8 cellular contexts compared by ENCODE assay signal in the genomic region with DNA sequence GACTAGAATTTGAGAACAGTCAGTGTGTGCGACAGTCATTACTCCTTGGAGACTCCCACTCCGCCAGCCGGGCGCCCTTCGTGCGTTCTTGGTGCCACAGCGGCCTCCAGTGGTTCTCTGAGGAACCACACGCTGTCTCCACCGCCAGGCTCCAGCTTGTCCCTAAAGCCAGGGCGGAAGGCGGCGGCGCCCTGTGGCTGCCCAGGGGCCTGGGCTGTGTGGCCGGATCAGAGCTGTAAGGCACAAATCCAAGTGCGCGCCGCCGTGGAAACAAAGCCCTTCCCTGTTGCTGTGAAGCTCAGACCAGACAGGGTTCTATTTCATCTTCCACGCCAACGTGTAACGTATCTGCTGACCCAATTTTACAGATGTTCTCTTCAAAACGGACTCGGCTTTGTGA. TPM values are rescaled to one million over a fixed set of nuclear protein-coding genes. Genes with fewer than 3 reads are reported as not detected.
A peak's percentile ranks its signal among the peaks of the same experiment; 100 is the strongest.
DNase-seq lines count a peak whose midpoint lies in the region; ATAC-seq, FAIRE-seq and TF ChIP-seq lines count a peak whose summit lies in the region.

No MANE protein-coding gene starts in this region.

- H2AFZ ChIP-seq in Loucy (ENCODE audit: low read length) = no peak overlapping the region

- H3K4me1 ChIP-seq in Loucy (ENCODE audit: insufficient read depth, low read length, poor library complexity, severe bottlenecking) = no peaks in the 10 kb centered on the region
- no peaks in the 10 kb centered on the region for H3K4me1 ChIP-seq in pancreas
- H3K4me1 ChIP-seq in tibial nerve = no peaks in the 10 kb centered on the region

- no peaks in the 10 kb centered on the region for H3F3A ChIP-seq in Loucy (ENCODE audit: low read depth)

- 4 to 15% methylated on average over 23 of the region's 23 CpGs for WGBS in pancreas, 2 donors
- 4 to 25% methylated on average over 12 to 23 of the region's 23 CpGs for WGBS in tibial nerve, 2 donors

- H3K9me3 ChIP-seq in Loucy (ENCODE audit: insufficient read depth, low read depth, low read length) = no peaks in the 10 kb centered on the region
- no peaks in the 10 kb centered on the region for H3K9me3 ChIP-seq in pancreas
- H3K9me3 ChIP-seq in tibial nerve = no peaks in the 10 kb centered on the region

- no peak overlapping the region for H3K4me3 ChIP-seq in H7 (ENCODE audit: insufficient read depth, low read depth, low read length)
- no peak overlapping the region for H3K4me3 ChIP-seq in Loucy (ENCODE audit: low read length, poor library complexity, severe bottlenecking)
- no peak overlapping the region for H3K4me3 ChIP-seq in pancreas
- no peak overlapping the region for H3K4me3 ChIP-seq in tibial nerve

- H4K20me1 ChIP-seq in Loucy (ENCODE audit: insufficient read depth, low read length, poor library complexity, severe bottlenecking) = no peaks in the 10 kb centered on the region

- H3K36me3 ChIP-seq in H7 (replicated peaks; ENCODE audit: control insufficient read depth, insufficient read depth, low read length) (no peaks in the 10 kb centered on the region), Loucy (ENCODE audit: insufficient read depth, low read length) (no peaks in the 10 kb centered on the region), pancreas (no peaks in the 10 kb centered on the region), tibial nerve (no peaks in the 10 kb centered on the region)

- FAIRE-seq in pancreas (lab: Jason Lieb, UNC) = no peak

- H3K79me2 ChIP-seq in Loucy (ENCODE audit: insufficient read depth, low read length) = no peaks in the 10 kb centered on the region

- H3K9me2 ChIP-seq in Loucy (replicated peaks; ENCODE audit: low read depth, low read length) = no peaks in the 10 kb centered on the region

- peak; percentile 92 to 100 (median 98) for ATAC-seq in pancreas

- in situ Hi-C loops in G401 (cut with HindIII; ENCODE audit: low sequenced_read_pairs) = no loop called here

- no peak overlapping the region for H3K4me2 ChIP-seq in Loucy (ENCODE audit: low read depth, low read length, poor library complexity, severe bottlenecking)

- H3K27ac ChIP-seq in pancreas (no peak overlapping the region), tibial nerve (peak overlapping the region in 1 of 4 donors; percentile 44)

- TF ChIP-seq CTCF in Loucy (conservative IDR thresholded peaks at IDR 0.05; ENCODE audit: low read length) (peak; percentile 69), pancreas (IDR thresholded peaks at IDR 0.05) (peak; percentile 86 to 91 (median 89)), tibial nerve (IDR thresholded peaks at IDR 0.05) (peak; percentile 74 to 88 (median 85))

- TF ChIP-seq EP300 in tibial nerve (IDR thresholded peaks at IDR 0.05) = peak in 1 of 2 donors; percentile 17

- intact Hi-C loops in pancreas (cut with DNase I) = no loop called here

- no peak overlapping the region for H3K9ac ChIP-seq in Loucy (ENCODE audit: low read depth, low read length, poor library complexity, severe bottlenecking)

- no peak for TF ChIP-seq POLR2A in tibial nerve (IDR thresholded peaks at IDR 0.05)

- DNase-seq in G401 (ENCODE audit: low spot score) = peak; percentile 77
- peak; percentile 82 for DNase-seq in H7
- peak; percentile 30 for DNase-seq in SHP77 treated with DMSO at 0.1 percent for 48 hours (lab: John Stamatoyannopoulos, UW)
- DNase-seq in activated gamma-delta T cell (lab: John Stamatoyannopoulos, UW) = peak; percentile 14
- peak; percentile 68 for DNase-seq in germinal center (ENCODE audit: low spot score)
- peak; percentile 49 to 93 (median 83) for DNase-seq in pancreas
- peak; percentile 46 to 59 for DNase-seq in tibial nerve (ENCODE audit: low spot score in 2 of 2)

- H3K27me3 ChIP-seq in H7 (ENCODE audit: control insufficient read depth, insufficient read depth, low read length) (0 out of 2 replicates have a peak, but pooled peaks cover 1% of the 10 kb centered on the region), Loucy (ENCODE audit: insufficient read depth, low read length, poor library complexity, severe bottlenecking) (no peaks in the 10 kb centered on the region), pancreas (peaks cover 0 to 12% (median 0%) of the 10 kb centered on the region in 4 donors), tibial nerve (no peaks in the 10 kb centered on the region)

RNA-seq across cellular contexts. Expression of a gene that starts 34.1 kb away (rescaled TPM):
- total RNA-seq in G401 (2014; rRNA removed; shearing (Covaris generic)) = 10.8 and 12.1 TPM in 2 replicates
- 29.0 and 33.7 TPM in 2 replicates for total RNA-seq in H7 (2014; rRNA removed; shearing (Covaris generic))
- total RNA-seq in pancreas (10 to 100 TPM; 15.7 to 36.6 (median 25.5) TPM), tibial nerve (100 to 1,000 TPM in 1 of 4 donors, 10 to 100 TPM in 3; 68.4 to 118 (median 92.4) TPM)
- 10 to 100 TPM; 16.6 to 50.2 TPM for polyA plus RNA-seq in pancreas

Comparison
In these comparisons a context has a peak if more than half of its experiments do, and no peak if none do; other contexts are left out.
1. DNase-seq: peak in every context shown above with its lines; median percentile 83 in pancreas; 82 in H7; 77 in G401; 68 in germinal center; 52 in tibial nerve; 30 in SHP77 treated with DMSO at 0.1 percent for 48 hours; 14 in activated gamma-delta T cell.